ENCODE assay signal across 1 cellular context in the genomic region with DNA sequence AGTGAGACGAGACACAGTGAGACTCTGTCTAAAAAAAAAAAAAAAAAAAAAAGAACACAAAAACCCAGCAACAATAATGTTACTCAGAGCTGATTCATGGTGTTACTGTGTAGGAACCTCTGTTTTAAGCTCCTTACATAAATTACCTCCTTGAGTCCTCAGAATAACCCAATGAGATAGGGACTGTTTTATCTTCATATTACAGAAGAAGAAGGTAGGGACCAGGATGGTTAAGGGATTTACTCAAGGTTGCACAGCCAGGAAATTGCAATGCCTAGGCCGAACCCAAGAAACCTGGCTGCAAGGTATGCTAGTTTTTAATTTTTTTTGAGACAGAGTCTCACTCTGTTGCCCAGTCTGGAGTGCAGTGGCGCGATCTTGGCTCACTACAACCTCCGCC.
A peak's percentile ranks its signal among the peaks of the same experiment; 100 is the strongest.
TF ChIP-seq lines count a peak whose summit lies in the region.

No MANE protein-coding gene starts in this region.

TF ChIP-seq in K562, 482 proteins besides CTCF, POLR2A, EP300 and RAD21:
- TF ChIP-seq, protein P1, sequence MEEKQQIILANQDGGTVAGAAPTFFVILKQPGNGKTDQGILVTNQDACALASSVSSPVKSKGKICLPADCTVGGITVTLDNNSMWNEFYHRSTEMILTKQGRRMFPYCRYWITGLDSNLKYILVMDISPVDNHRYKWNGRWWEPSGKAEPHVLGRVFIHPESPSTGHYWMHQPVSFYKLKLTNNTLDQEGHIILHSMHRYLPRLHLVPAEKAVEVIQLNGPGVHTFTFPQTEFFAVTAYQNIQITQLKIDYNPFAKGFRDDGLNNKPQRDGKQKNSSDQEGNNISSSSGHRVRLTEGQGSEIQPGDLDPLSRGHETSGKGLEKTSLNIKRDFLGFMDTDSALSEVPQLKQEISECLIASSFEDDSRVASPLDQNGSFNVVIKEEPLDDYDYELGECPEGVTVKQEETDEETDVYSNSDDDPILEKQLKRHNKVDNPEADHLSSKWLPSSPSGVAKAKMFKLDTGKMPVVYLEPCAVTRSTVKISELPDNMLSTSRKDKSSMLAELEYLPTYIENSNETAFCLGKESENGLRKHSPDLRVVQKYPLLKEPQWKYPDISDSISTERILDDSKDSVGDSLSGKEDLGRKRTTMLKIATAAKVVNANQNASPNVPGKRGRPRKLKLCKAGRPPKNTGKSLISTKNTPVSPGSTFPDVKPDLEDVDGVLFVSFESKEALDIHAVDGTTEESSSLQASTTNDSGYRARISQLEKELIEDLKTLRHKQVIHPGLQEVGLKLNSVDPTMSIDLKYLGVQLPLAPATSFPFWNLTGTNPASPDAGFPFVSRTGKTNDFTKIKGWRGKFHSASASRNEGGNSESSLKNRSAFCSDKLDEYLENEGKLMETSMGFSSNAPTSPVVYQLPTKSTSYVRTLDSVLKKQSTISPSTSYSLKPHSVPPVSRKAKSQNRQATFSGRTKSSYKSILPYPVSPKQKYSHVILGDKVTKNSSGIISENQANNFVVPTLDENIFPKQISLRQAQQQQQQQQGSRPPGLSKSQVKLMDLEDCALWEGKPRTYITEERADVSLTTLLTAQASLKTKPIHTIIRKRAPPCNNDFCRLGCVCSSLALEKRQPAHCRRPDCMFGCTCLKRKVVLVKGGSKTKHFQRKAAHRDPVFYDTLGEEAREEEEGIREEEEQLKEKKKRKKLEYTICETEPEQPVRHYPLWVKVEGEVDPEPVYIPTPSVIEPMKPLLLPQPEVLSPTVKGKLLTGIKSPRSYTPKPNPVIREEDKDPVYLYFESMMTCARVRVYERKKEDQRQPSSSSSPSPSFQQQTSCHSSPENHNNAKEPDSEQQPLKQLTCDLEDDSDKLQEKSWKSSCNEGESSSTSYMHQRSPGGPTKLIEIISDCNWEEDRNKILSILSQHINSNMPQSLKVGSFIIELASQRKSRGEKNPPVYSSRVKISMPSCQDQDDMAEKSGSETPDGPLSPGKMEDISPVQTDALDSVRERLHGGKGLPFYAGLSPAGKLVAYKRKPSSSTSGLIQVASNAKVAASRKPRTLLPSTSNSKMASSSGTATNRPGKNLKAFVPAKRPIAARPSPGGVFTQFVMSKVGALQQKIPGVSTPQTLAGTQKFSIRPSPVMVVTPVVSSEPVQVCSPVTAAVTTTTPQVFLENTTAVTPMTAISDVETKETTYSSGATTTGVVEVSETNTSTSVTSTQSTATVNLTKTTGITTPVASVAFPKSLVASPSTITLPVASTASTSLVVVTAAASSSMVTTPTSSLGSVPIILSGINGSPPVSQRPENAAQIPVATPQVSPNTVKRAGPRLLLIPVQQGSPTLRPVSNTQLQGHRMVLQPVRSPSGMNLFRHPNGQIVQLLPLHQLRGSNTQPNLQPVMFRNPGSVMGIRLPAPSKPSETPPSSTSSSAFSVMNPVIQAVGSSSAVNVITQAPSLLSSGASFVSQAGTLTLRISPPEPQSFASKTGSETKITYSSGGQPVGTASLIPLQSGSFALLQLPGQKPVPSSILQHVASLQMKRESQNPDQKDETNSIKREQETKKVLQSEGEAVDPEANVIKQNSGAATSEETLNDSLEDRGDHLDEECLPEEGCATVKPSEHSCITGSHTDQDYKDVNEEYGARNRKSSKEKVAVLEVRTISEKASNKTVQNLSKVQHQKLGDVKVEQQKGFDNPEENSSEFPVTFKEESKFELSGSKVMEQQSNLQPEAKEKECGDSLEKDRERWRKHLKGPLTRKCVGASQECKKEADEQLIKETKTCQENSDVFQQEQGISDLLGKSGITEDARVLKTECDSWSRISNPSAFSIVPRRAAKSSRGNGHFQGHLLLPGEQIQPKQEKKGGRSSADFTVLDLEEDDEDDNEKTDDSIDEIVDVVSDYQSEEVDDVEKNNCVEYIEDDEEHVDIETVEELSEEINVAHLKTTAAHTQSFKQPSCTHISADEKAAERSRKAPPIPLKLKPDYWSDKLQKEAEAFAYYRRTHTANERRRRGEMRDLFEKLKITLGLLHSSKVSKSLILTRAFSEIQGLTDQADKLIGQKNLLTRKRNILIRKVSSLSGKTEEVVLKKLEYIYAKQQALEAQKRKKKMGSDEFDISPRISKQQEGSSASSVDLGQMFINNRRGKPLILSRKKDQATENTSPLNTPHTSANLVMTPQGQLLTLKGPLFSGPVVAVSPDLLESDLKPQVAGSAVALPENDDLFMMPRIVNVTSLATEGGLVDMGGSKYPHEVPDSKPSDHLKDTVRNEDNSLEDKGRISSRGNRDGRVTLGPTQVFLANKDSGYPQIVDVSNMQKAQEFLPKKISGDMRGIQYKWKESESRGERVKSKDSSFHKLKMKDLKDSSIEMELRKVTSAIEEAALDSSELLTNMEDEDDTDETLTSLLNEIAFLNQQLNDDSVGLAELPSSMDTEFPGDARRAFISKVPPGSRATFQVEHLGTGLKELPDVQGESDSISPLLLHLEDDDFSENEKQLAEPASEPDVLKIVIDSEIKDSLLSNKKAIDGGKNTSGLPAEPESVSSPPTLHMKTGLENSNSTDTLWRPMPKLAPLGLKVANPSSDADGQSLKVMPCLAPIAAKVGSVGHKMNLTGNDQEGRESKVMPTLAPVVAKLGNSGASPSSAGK (IDR thresholded peaks at IDR 0.05): no peak
- peak; percentile 43 for TF ChIP-seq ZFP36 (IDR thresholded peaks at IDR 0.05; ENCODE audit: low read depth, low read length, partially characterized antibody)
- TF ChIP-seq ZNF232 (CRISPR knock-in tag; IDR thresholded peaks at IDR 0.05): no peak
- no peak for TF ChIP-seq XRCC4 (IDR thresholded peaks at IDR 0.05; ENCODE audit: extremely low read depth, insufficient read depth, insufficient read length)
- TF ChIP-seq KDM1A (IDR thresholded peaks at IDR 0.05): peak in 1 of 2 experiments; percentile 58; a peak in 1 of 4 replicates
- TF ChIP-seq PHTF2 (CRISPR knock-in tag; IDR thresholded peaks at IDR 0.05): no peak
- TF ChIP-seq, protein P2, sequence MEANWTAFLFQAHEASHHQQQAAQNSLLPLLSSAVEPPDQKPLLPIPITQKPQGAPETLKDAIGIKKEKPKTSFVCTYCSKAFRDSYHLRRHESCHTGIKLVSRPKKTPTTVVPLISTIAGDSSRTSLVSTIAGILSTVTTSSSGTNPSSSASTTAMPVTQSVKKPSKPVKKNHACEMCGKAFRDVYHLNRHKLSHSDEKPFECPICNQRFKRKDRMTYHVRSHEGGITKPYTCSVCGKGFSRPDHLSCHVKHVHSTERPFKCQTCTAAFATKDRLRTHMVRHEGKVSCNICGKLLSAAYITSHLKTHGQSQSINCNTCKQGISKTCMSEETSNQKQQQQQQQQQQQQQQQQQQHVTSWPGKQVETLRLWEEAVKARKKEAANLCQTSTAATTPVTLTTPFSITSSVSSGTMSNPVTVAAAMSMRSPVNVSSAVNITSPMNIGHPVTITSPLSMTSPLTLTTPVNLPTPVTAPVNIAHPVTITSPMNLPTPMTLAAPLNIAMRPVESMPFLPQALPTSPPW (CRISPR knock-in tag; IDR thresholded peaks at IDR 0.05): no peak
- no peak for TF ChIP-seq ZNF253 (CRISPR knock-in tag; conservative IDR thresholded peaks at IDR 0.05)
- TF ChIP-seq RBM25 (IDR thresholded peaks at IDR 0.05; ENCODE audit: low read depth, low read length, severe bottlenecking): peak; percentile 87
- TF ChIP-seq KLF1 (tag; IDR thresholded peaks at IDR 0.05): 0 out of 2 replicates have a peak, but pooled peaks have one; percentile 56
- TF ChIP-seq, protein P3, sequence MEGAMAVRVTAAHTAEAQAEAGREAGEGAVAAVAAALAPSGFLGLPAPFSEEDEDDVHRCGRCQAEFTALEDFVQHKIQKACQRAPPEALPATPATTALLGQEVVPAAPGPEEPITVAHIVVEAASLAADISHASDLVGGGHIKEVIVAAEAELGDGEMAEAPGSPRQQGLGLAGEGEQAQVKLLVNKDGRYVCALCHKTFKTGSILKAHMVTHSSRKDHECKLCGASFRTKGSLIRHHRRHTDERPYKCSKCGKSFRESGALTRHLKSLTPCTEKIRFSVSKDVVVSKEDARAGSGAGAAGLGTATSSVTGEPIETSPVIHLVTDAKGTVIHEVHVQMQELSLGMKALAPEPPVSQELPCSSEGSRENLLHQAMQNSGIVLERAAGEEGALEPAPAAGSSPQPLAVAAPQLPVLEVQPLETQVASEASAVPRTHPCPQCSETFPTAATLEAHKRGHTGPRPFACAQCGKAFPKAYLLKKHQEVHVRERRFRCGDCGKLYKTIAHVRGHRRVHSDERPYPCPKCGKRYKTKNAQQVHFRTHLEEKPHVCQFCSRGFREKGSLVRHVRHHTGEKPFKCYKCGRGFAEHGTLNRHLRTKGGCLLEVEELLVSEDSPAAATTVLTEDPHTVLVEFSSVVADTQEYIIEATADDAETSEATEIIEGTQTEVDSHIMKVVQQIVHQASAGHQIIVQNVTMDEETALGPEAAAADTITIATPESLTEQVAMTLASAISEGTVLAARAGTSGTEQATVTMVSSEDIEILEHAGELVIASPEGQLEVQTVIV (CRISPR knock-in tag; IDR thresholded peaks at IDR 0.05; ENCODE audit: borderline replicate concordance): no peak
- no peak for TF ChIP-seq CTCFL (IDR thresholded peaks at IDR 0.05; ENCODE audit: borderline replicate concordance, insufficient read depth, low read depth, low read length, poor library complexity, severe bottlenecking)
- TF ChIP-seq GTF2B (IDR thresholded peaks at IDR 0.05; ENCODE audit: extremely low read depth, insufficient read length): no peak
- no peak for TF ChIP-seq DACH1 (IDR thresholded peaks at IDR 0.05; ENCODE audit: partially characterized antibody)
- peak; percentile 31; the same call in 1 of the 2 replicates for TF ChIP-seq ZNF121 (CRISPR knock-in tag; conservative IDR thresholded peaks at IDR 0.05)
- no peak for TF ChIP-seq PPARD (CRISPR knock-in tag; IDR thresholded peaks at IDR 0.05)
- TF ChIP-seq BCOR (IDR thresholded peaks at IDR 0.05): peak; percentile 85
